ENCODE assay signal across 9 cellular contexts in genomic region chr11:576791-577610, GRCh38. TPM values are rescaled to one million over a fixed set of nuclear protein-coding genes. Genes with fewer than 3 reads are reported as not detected.
A peak's percentile ranks its signal among the peaks of the same experiment; 100 is the strongest.
DNase-seq lines count a peak whose midpoint lies in the region; ATAC-seq, FAIRE-seq and TF ChIP-seq lines count a peak whose summit lies in the region.
"Had no signal": no experiment of that assay in that cellular context is flagged by ENCODE, and none has a peak within 500 bp of the region (broad histone marks: within the 10 kb centered on the region; RNA-seq: fewer than 3 reads in every experiment).

No MANE protein-coding gene starts in this region.

- H3K36me3 Mint-ChIP-seq in T-cell: peaks cover 7% of the 10 kb centered on the region

- peaks cover 0 to 6% (median 0%) of the 10 kb centered on the region in 4 donors for H3K36me3 ChIP-seq in sigmoid colon

- peak overlapping the region; percentile 83 to 94 (median 88) for H3K27ac ChIP-seq in sigmoid colon

- peaks cover 56 to 65% (median 61%) of the 10 kb centered on the region in 3 donors for H3K4me1 Mint-ChIP-seq in T-cell

- DNase-seq in GM12892 (ENCODE audit: insufficient read length) (no peak), T-cell (no peak), foreskin fibroblast (no peak), sigmoid colon (no peak), NCI-H1092 treated with DMSO at 0.1 percent for 48 hours (lab: John Stamatoyannopoulos, UW) (no peak)
- no peak for DNase-seq in effector CD8-positive, alpha-beta T cell (lab: John Stamatoyannopoulos, UW)

- TF ChIP-seq POLR2A in GM12892 (IDR thresholded peaks at IDR 0.05; ENCODE audit: low read depth, low read length) (no peak), sigmoid colon (IDR thresholded peaks at IDR 0.05) (no peak)

- no peaks in the 10 kb centered on the region for H3K9me3 Mint-ChIP-seq in T-cell

- H3K4me3 ChIP-seq in foreskin fibroblast (ENCODE audit: low read depth in 1 of 2, low read length in 2 of 2) (peak overlapping the region; percentile 72 to 96), sigmoid colon (peak overlapping the region; percentile 76 to 90 (median 83))

- TF ChIP-seq CTCF in foreskin fibroblast (IDR thresholded peaks at IDR 0.05; ENCODE audit: low read depth, low read length) (no peak), sigmoid colon (IDR thresholded peaks at IDR 0.05) (no peak)

- H3K27me3 ChIP-seq in sigmoid colon: peaks cover 0 to 12% (median 6%) of the 10 kb centered on the region in 3 donors

- H3K27ac Mint-ChIP-seq in T-cell: peak overlapping the region; percentile 83 to 86

- FAIRE-seq in GM12892 (lab: Jason Lieb, UNC): peak; percentile 74

- no peaks in the 10 kb centered on the region for H3K9me3 ChIP-seq in sigmoid colon

- peaks cover 0 to 5% of the 10 kb centered on the region in 2 donors for H3K27me3 Mint-ChIP-seq in T-cell

- H3K4me3 Mint-ChIP-seq in T-cell: peak overlapping the region; percentile 83 to 87 (median 84)

- CTCF ChIA-PET in T-cell (lab: Charles Lee): no interaction called here

- POLR2A ChIA-PET in T-cell (lab: Charles Lee): interaction anchor here in 1 of 2 donors (0.5 kb wide), 1 partner anchor 8 kb away, joined by 3 read pairs; no protein-coding TSS in a partner anchor

- ATAC-seq in T-cell (replicated peaks in 1 of 4) (no peak), HG02798 (IDR thresholded peaks at IDR 0.05; ENCODE audit: poor library complexity, unreplicated experiment) (no peak), HG02938 (IDR thresholded peaks at IDR 0.05; ENCODE audit: unreplicated experiment) (no peak)

- TF ChIP-seq EP300 in sigmoid colon (IDR thresholded peaks at IDR 0.05): no peak

- peaks cover 0 to 56% (median 51%) of the 10 kb centered on the region in 4 donors for H3K4me1 ChIP-seq in sigmoid colon

- WGBS in sigmoid colon, 2 donors: 3 to 4% methylated on average over 47 to 49 of the region's 50 CpGs

- intact Hi-C loops in sigmoid colon (cut with DNase I): loop anchor here (5.0 kb wide), 2 partner anchors 40 to 120 kb away; partner anchors contain the start of genes DEAF1, IRF7 and TMEM80

RNA-seq across cellular contexts. Expression of gene PHRF1, which starts 0.7 kb away (rescaled TPM):
- 6.1 TPM for polyA plus RNA-seq in GM12892 (2012; ENCODE audit: missing spikeins)
- 10 to 100 TPM; 40.2 to 69.4 (median 66.3) TPM for total RNA-seq in T-cell
- 10 to 100 TPM; 11.8 to 21.2 (median 17.9) TPM for total RNA-seq in sigmoid colon
- polyA plus RNA-seq in sigmoid colon: 10 to 100 TPM in 2 of 3 donors, 1 to 10 TPM in 1; 6.6 to 29.3 (median 11.3) TPM

RNA-seq across cellular contexts. Expression of gene RASSF7, which starts 16.2 kb away (rescaled TPM):
- 7.8 TPM for polyA plus RNA-seq in GM12892 (2012; ENCODE audit: missing spikeins)
- total RNA-seq in T-cell: 10 to 100 TPM; 23.2 to 68.4 (median 63.4) TPM
- 1 to 10 TPM; 3.0 to 5.4 (median 3.8) TPM for total RNA-seq in sigmoid colon
- polyA plus RNA-seq in sigmoid colon: 100 to 1,000 TPM in 1 of 3 donors, 10 to 100 TPM in 2; 72.4 to 122 (median 94.9) TPM

RNA-seq across cellular contexts. Expression of gene LMNTD2, which starts 16.5 kb away (rescaled TPM):
- polyA plus RNA-seq in GM12892 (2012; ENCODE audit: missing spikeins): 0.47 TPM
- total RNA-seq in T-cell (10 to 100 TPM in 1 of 5 donors, 1 to 10 TPM in 4; 5.1 to 13.4 (median 8.8) TPM), sigmoid colon (1 to 10 TPM in 1 of 4 donors, under 1 TPM in 2, not detected in 1; 0.66 to 1.4 (median 0.68) TPM)
- polyA plus RNA-seq in sigmoid colon: 1 to 10 TPM; 1.2 to 6.3 (median 3.5) TPM

RNA-seq across cellular contexts. Expression of gene IRF7, which starts 38.7 kb away (rescaled TPM):
- 20.1 TPM for polyA plus RNA-seq in GM12892 (2012; ENCODE audit: missing spikeins)
- total RNA-seq in T-cell (100 to 1,000 TPM in 1 of 5 donors, 10 to 100 TPM in 4; 58.9 to 128 (median 73.7) TPM), sigmoid colon (10 to 100 TPM in 3 of 4 donors, 1 to 10 TPM in 1; 8.6 to 18.2 (median 14.2) TPM)
- 10 to 100 TPM; 10.8 to 73.9 (median 26.8) TPM for polyA plus RNA-seq in sigmoid colon
- total RNA-seq: HT1080 had no signal

RNA-seq across cellular contexts. Expression of gene LRRC56, which starts 39.7 kb away (rescaled TPM):
- polyA plus RNA-seq in GM12892 (2012; ENCODE audit: missing spikeins): 0.30 TPM
- total RNA-seq in T-cell (1 to 10 TPM; 3.4 to 6.1 (median 5.6) TPM), sigmoid colon (under 1 TPM in 1 of 4 donors, not detected in 3; 0.14 TPM)
- 1 to 10 TPM; 2.4 to 5.9 (median 5.8) TPM for polyA plus RNA-seq in sigmoid colon
- total RNA-seq: HT1080 had no signal
